Comparison of ENCODE assay signal across 9 cellular contexts in the genomic region with DNA sequence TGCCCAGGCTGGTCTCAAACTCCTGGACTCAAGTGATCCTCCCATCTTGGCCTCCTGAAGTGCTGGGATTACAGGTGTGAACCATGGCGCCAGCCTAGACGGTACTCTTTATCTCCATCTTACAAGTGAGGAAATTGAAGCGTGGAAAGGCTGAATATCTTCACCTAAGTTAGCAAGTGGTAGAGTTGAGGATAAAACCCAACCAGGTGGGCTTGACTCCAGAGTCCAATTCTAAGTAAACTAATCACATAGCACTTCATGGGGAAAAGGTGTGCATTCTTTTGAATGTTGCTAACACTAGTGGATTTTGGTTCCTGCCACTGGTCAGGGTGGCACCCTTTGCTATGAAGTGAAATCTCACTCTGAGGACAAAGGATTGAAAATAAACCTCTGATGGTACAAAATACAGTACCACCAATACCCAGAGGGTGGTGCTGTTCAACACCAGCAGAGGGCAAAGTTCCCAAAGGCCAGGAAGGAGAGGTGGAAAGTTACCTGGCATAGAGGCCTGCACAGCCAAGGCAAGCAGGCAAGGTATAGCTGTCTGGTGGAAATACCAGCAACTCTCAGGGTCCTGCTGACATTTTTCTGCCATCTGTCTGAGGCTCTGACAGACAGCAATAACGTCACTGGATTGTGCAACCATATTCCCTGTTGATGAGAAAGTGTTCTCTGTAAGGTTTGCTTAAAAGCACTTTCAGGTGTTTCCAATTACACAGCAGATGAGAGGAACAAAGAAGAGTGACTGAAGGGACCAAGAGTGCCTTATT. TPM values are rescaled to one million over a fixed set of nuclear protein-coding genes. Genes with fewer than 3 reads are reported as not detected.
A peak's percentile ranks its signal among the peaks of the same experiment; 100 is the strongest.
DNase-seq lines count a peak whose midpoint lies in the region; ATAC-seq, FAIRE-seq and TF ChIP-seq lines count a peak whose summit lies in the region.
"Had no signal": no experiment of that assay in that cellular context is flagged by ENCODE, and none has a peak within 500 bp of the region (broad histone marks: within the 10 kb centered on the region; RNA-seq: fewer than 3 reads in every experiment).

No MANE protein-coding gene starts in this region.

- 93% methylated on average over 3 of the region's 4 CpGs for WGBS in HUES64

- H3K9me3 Mint-ChIP-seq in stimulated activated naive CD8-positive, alpha-beta T cell treated with anti-CD3 and anti-CD28 coated beads, Interleukin-15, amount 100 ng/mL, for 72 hours = no peaks in the 10 kb centered on the region

- peak; percentile 19 to 63 (median 35) for DNase-seq in NCI-H1417 (lab: John Stamatoyannopoulos, UW)
- no peak for DNase-seq in NCI-H1417 treated with DMSO at 0.1 percent for 48 hours (lab: John Stamatoyannopoulos, UW)
- DNase-seq in SK-N-DZ (ENCODE audit: low spot score) = peak; percentile 57
- peak; percentile 78 for DNase-seq in bronchial epithelial cell (ENCODE audit: low read depth)
- peak; percentile 19 for DNase-seq in kidney epithelial cell (ENCODE audit: low read depth)
- DNase-seq in stimulated activated naive CD8-positive, alpha-beta T cell treated with anti-CD3 and anti-CD28 coated beads, Interleukin-15, amount 100 ng/mL, for 72 hours = peak in 1 of 2 donors; percentile 24

- H3K27ac Mint-ChIP-seq in stimulated activated naive CD8-positive, alpha-beta T cell treated with anti-CD3 and anti-CD28 coated beads, Interleukin-15, amount 100 ng/mL, for 72 hours = peak overlapping the region in 1 of 2 donors; percentile 85

- ATAC-seq in stimulated activated naive CD8-positive, alpha-beta T cell treated with anti-CD3 and anti-CD28 coated beads, Interleukin-15, amount 100 ng/mL, for 72 hours = peak; percentile 63
- no peak for ATAC-seq in GM18511 (IDR thresholded peaks at IDR 0.05; ENCODE audit: unreplicated experiment)

- H3K4me3 Mint-ChIP-seq in stimulated activated naive CD8-positive, alpha-beta T cell treated with anti-CD3 and anti-CD28 coated beads, Interleukin-15, amount 100 ng/mL, for 72 hours = no peak overlapping the region

- H3K4me3 ChIP-seq in HUES64 (ENCODE audit: low read length) = no peak overlapping the region
- no peak overlapping the region for H3K4me3 ChIP-seq in bronchial epithelial cell (ENCODE audit: low read depth, low read length)
- H3K4me3 ChIP-seq in kidney epithelial cell (ENCODE audit: low read depth, low read length) = no peak overlapping the region
- H3K4me3 ChIP-seq: BLaER1 had no signal

- H3K9me3 ChIP-seq in HUES64 (ENCODE audit: insufficient read depth, low read depth, low read length) = no peaks in the 10 kb centered on the region
- H3K9me3 ChIP-seq: BLaER1 had no signal

- no peaks in the 10 kb centered on the region for H3K4me1 Mint-ChIP-seq in stimulated activated naive CD8-positive, alpha-beta T cell treated with anti-CD3 and anti-CD28 coated beads, Interleukin-15, amount 100 ng/mL, for 72 hours

- FAIRE-seq in bronchial epithelial cell (lab: Jason Lieb, UNC) = peak; percentile 75

- H3K9ac ChIP-seq in HUES64 (ENCODE audit: low read depth, low read length) = 0 out of 2 replicates have a peak overlapping the region, but pooled peaks have one; percentile 6
- H3K9ac ChIP-seq: BLaER1 had no signal

- no peaks in the 10 kb centered on the region for H3K4me1 ChIP-seq in HUES64 (ENCODE audit: insufficient read depth, low read length)
- H3K4me1 ChIP-seq: BLaER1 had no signal

- H3K27me3 ChIP-seq in HUES64 (ENCODE audit: insufficient read depth, low read length) (no peaks in the 10 kb centered on the region), bronchial epithelial cell (ENCODE audit: control insufficient read depth, insufficient read depth, low read length) (no peaks in the 10 kb centered on the region), kidney epithelial cell (ENCODE audit: control insufficient read depth, insufficient read depth, low read length) (no peaks in the 10 kb centered on the region)
- H3K27me3 ChIP-seq: BLaER1 had no signal

- H3K27me3 Mint-ChIP-seq in stimulated activated naive CD8-positive, alpha-beta T cell treated with anti-CD3 and anti-CD28 coated beads, Interleukin-15, amount 100 ng/mL, for 72 hours = no peaks in the 10 kb centered on the region

- H3K36me3 ChIP-seq in HUES64 (ENCODE audit: insufficient read depth, low read length) (peaks cover 99% of the 10 kb centered on the region), bronchial epithelial cell (ENCODE audit: control insufficient read depth, insufficient read depth, low read length) (peaks cover 37% of the 10 kb centered on the region), kidney epithelial cell (ENCODE audit: control insufficient read depth, insufficient read depth, low read length) (peaks cover 3% of the 10 kb centered on the region)

- 0 out of 2 replicates have a peak overlapping the region, but pooled peaks have one; percentile 33 for H3K27ac ChIP-seq in HUES64 (ENCODE audit: low read depth, low read length)
- H3K27ac ChIP-seq: BLaER1 had no signal

- TF ChIP-seq CTCF in bronchial epithelial cell (IDR thresholded peaks at IDR 0.05; ENCODE audit: insufficient read depth, low read length, severe bottlenecking) (peak; percentile 77), kidney epithelial cell (IDR thresholded peaks at IDR 0.05; ENCODE audit: insufficient read depth, low read length, poor library complexity, severe bottlenecking) (peak; percentile 83)

RNA-seq across cellular contexts. Expression of gene ZDHHC16, which starts 17.6 kb away (rescaled TPM):
- polyA plus RNA-seq in HUES64 (2013, experiment 1 of 2) = 50.6 TPM
- 43.2 TPM for polyA plus RNA-seq in HUES64 (2013, experiment 2 of 2)
- 55.2 and 57.1 TPM in 2 replicates for polyA plus RNA-seq in SK-N-DZ (2014; cell fraction: cytosol; rRNA removed)
- 72.9 and 78.9 TPM in 2 replicates for polyA plus RNA-seq in SK-N-DZ (2014; cell fraction: nucleus; rRNA removed)
- total RNA-seq in bronchial epithelial cell (31.9 and 37.6 TPM in 2 replicates), kidney epithelial cell (42.4 and 46.8 TPM in 2 replicates)

RNA-seq across cellular contexts. Expression of gene EXOSC1, which starts 17.7 kb away (rescaled TPM):
- polyA plus RNA-seq in HUES64 (2013, experiment 1 of 2) = 56.7 TPM
- polyA plus RNA-seq in HUES64 (2013, experiment 2 of 2) = 57.9 TPM
- polyA plus RNA-seq in SK-N-DZ (2014; cell fraction: cytosol; rRNA removed) = 66.2 and 70.8 TPM in 2 replicates
- 44.4 and 56.4 TPM in 2 replicates for polyA plus RNA-seq in SK-N-DZ (2014; cell fraction: nucleus; rRNA removed)
- total RNA-seq in bronchial epithelial cell (30.9 and 34.2 TPM in 2 replicates), kidney epithelial cell (43.2 and 48.9 TPM in 2 replicates)

RNA-seq across cellular contexts. Expression of gene MMS19, which starts 34.7 kb away (rescaled TPM):
- polyA plus RNA-seq in HUES64 (2013, experiment 1 of 2) = 81.8 TPM
- polyA plus RNA-seq in HUES64 (2013, experiment 2 of 2) = 92.4 TPM
- polyA plus RNA-seq in SK-N-DZ (2014; cell fraction: cytosol; rRNA removed) = 103 and 140 TPM in 2 replicates
- 265 and 277 TPM in 2 replicates for polyA plus RNA-seq in SK-N-DZ (2014; cell fraction: nucleus; rRNA removed)
- total RNA-seq in bronchial epithelial cell (23.2 and 38.2 TPM in 2 replicates), kidney epithelial cell (85.2 and 111 TPM in 2 replicates)

RNA-seq across cellular contexts. Expression of gene UBTD1, which starts 35.2 kb away (rescaled TPM):
- 16.2 TPM for polyA plus RNA-seq in HUES64 (2013, experiment 1 of 2)
- 15.5 TPM for polyA plus RNA-seq in HUES64 (2013, experiment 2 of 2)
- 5.8 and 6.2 TPM in 2 replicates for polyA plus RNA-seq in SK-N-DZ (2014; cell fraction: cytosol; rRNA removed)
- 5.7 and 6.3 TPM in 2 replicates for polyA plus RNA-seq in SK-N-DZ (2014; cell fraction: nucleus; rRNA removed)
- 11.1 and 12.4 TPM in 2 replicates for total RNA-seq in bronchial epithelial cell
- total RNA-seq in kidney epithelial cell = 32.5 and 44.4 TPM in 2 replicates

RNA-seq across cellular contexts. Expression of gene PGAM1, which starts 37.6 kb away (rescaled TPM):
- polyA plus RNA-seq in HUES64 (2013, experiment 1 of 2) = 722 TPM
- polyA plus RNA-seq in HUES64 (2013, experiment 2 of 2) = 705 TPM
- polyA plus RNA-seq in SK-N-DZ (2014; cell fraction: cytosol; rRNA removed) = 558 and 589 TPM in 2 replicates
- polyA plus RNA-seq in SK-N-DZ (2014; cell fraction: nucleus; rRNA removed) = 213 and 240 TPM in 2 replicates
- total RNA-seq in bronchial epithelial cell = 404 and 490 TPM in 2 replicates
- 350 and 356 TPM in 2 replicates for total RNA-seq in kidney epithelial cell
